In genomic region chr7:51471199-51472016, GRCh38 we compare ENCODE assay signal across 12 cellular contexts.
DNase-seq lines count a peak whose midpoint lies in the region; TF ChIP-seq lines count a peak whose summit lies in the region.
"Had no signal": no experiment of that assay in that cellular context is flagged by ENCODE, and none has a peak within 500 bp of the region (broad histone marks: within the 10 kb centered on the region; RNA-seq: fewer than 3 reads in every experiment).

No MANE protein-coding gene starts in this region.

- no peaks in the 10 kb centered on the region for H3K9me3 Mint-ChIP-seq in MCF 10A (ENCODE audit: unreplicated experiment)
- no peaks in the 10 kb centered on the region for H3K9me3 Mint-ChIP-seq in activated naive CD8-positive, alpha-beta T cell treated with anti-CD3 and anti-CD28 coated beads for 36 hours
- H3K9me3 Mint-ChIP-seq: activated naive CD4-positive, alpha-beta T cell treated with anti-CD3 and anti-CD28 coated beads, Interleukin-2, amount 50 U/mL, for 72 hours had no signal

- peaks cover 44% of the 10 kb centered on the region for H3K27me3 Mint-ChIP-seq in MCF 10A (ENCODE audit: insufficient read depth, unreplicated experiment)
- H3K27me3 Mint-ChIP-seq in activated naive CD8-positive, alpha-beta T cell treated with anti-CD3 and anti-CD28 coated beads for 36 hours = peaks cover 21% of the 10 kb centered on the region

- 44% methylated on average over 24 of the region's 35 CpGs for WGBS in mammary epithelial cell (ENCODE audit: low coverage, missing lambda C conversion rate)
- 15 to 36% methylated on average over 34 to 35 of the region's 35 CpGs for WGBS in thyroid gland, 2 donors

- no peak overlapping the region for H2AFZ ChIP-seq in mammary epithelial cell (ENCODE audit: low read depth, low read length)

- intact Hi-C loops in MCF 10A (cut with micrococcal nuclease) = no loop called here
- intact Hi-C loops in mammary epithelial cell (cut with micrococcal nuclease) = no loop called here
- intact Hi-C loops in thyroid gland (cut with DNase I) = no loop called here

- H3K9me3 ChIP-seq in mammary epithelial cell (replicated peaks; ENCODE audit: insufficient read depth, low read length) (peaks cover 28% of the 10 kb centered on the region), thyroid gland (no peaks in the 10 kb centered on the region)

- H3K4me1 Mint-ChIP-seq in MCF 10A (ENCODE audit: insufficient read depth, unreplicated experiment) = no peaks in the 10 kb centered on the region
- H3K4me1 Mint-ChIP-seq in activated naive CD8-positive, alpha-beta T cell treated with anti-CD3 and anti-CD28 coated beads for 36 hours = peaks cover 23% of the 10 kb centered on the region

- no peak for TF ChIP-seq CTCF in MCF 10A (IDR thresholded peaks at IDR 0.05; ENCODE audit: unreplicated experiment)
- TF ChIP-seq CTCF in mammary epithelial cell (conservative IDR thresholded peaks at IDR 0.05 in 1 of 2, IDR thresholded peaks at IDR 0.05 in 1 of 2; ENCODE audit: extremely low read depth in 1 of 2, insufficient read depth in 1 of 2, low read depth in 1 of 2, low read length in 2 of 2) = no peak
- no peak for TF ChIP-seq CTCF in thyroid gland (IDR thresholded peaks at IDR 0.05)

- no peak overlapping the region for H3K4me3 Mint-ChIP-seq in MCF 10A (ENCODE audit: unreplicated experiment)
- H3K4me3 Mint-ChIP-seq in activated naive CD8-positive, alpha-beta T cell treated with anti-CD3 and anti-CD28 coated beads for 36 hours = peak overlapping the region; percentile 18

- no peak overlapping the region for H3K4me2 ChIP-seq in mammary epithelial cell (ENCODE audit: insufficient read depth, low read depth, low read length)

- H3K9ac ChIP-seq in mammary epithelial cell (ENCODE audit: insufficient read depth, low read length) = no peak overlapping the region

- TF ChIP-seq POLR2A in thyroid gland (IDR thresholded peaks at IDR 0.05) = no peak

- H3K27ac ChIP-seq in mammary epithelial cell (ENCODE audit: insufficient read depth, low read depth, low read length) = no peak overlapping the region
- H3K27ac ChIP-seq in thyroid gland = no peak overlapping the region
- H3K27ac ChIP-seq: VCaP had no signal

- H3K27me3 ChIP-seq in mammary epithelial cell (ENCODE audit: insufficient read depth, low read length) (no peaks in the 10 kb centered on the region), thyroid gland (no peaks in the 10 kb centered on the region)

- H3K4me1 ChIP-seq in mammary epithelial cell (ENCODE audit: insufficient read depth, low read length) (no peaks in the 10 kb centered on the region), thyroid gland (no peaks in the 10 kb centered on the region)

- no peaks in the 10 kb centered on the region for H3K36me3 ChIP-seq in mammary epithelial cell (ENCODE audit: insufficient read depth, low read length)
- H3K36me3 ChIP-seq in thyroid gland = no peaks in the 10 kb centered on the region

- in situ Hi-C loops in mammary epithelial cell (cut with MboI; ENCODE audit: low sequenced_read_pairs in 2 of 2) (no loop called here), KBM-7 (cut with MboI; ENCODE audit: low pct_unique_long_range_greater_than_20kb, low sequenced_read_pairs) (no loop called here)

- no peaks in the 10 kb centered on the region for H3K79me2 ChIP-seq in mammary epithelial cell (ENCODE audit: insufficient read depth, low read length)

- dilution Hi-C loops in mammary epithelial cell (cut with HindIII; ENCODE audit: low sequenced_read_pairs) = no loop called here

- H3K27ac Mint-ChIP-seq in MCF 10A (ENCODE audit: low read depth, unreplicated experiment) = peak overlapping the region; percentile 44
- H3K27ac Mint-ChIP-seq in activated naive CD8-positive, alpha-beta T cell treated with anti-CD3 and anti-CD28 coated beads for 36 hours = no peak overlapping the region

- H4K20me1 ChIP-seq in mammary epithelial cell (ENCODE audit: insufficient read depth, low read length) = no peaks in the 10 kb centered on the region

- POLR2A ChIA-PET in MCF 10A (lab: Yijun Ruan, JAX) = no interaction called here

- DNase-seq in MCF 10A (ENCODE audit: unreplicated experiment) (no peak), mammary epithelial cell (no peak), inferior parietal cortex (ENCODE audit: extremely low spot score) (peak; percentile 34), thyroid gland (peak; percentile 2 to 5), NCI-H82 treated with DMSO at 0.1 percent for 48 hours (lab: John Stamatoyannopoulos, UW; ENCODE audit: unreplicated experiment) (no peak), activated gamma-delta T cell (lab: John Stamatoyannopoulos, UW) (no peak), KBM-7 (no peak)
- no peak for DNase-seq in activated naive CD8-positive, alpha-beta T cell treated with anti-CD3 and anti-CD28 coated beads for 36 hours
- DNase-seq: NCI-H187, RPMI8226 had no signal

- no peaks in the 10 kb centered on the region for H3K36me3 Mint-ChIP-seq in MCF 10A (ENCODE audit: insufficient read depth, unreplicated experiment)
- H3K36me3 Mint-ChIP-seq in activated naive CD8-positive, alpha-beta T cell treated with anti-CD3 and anti-CD28 coated beads for 36 hours = no peaks in the 10 kb centered on the region
- H3K36me3 Mint-ChIP-seq: activated naive CD4-positive, alpha-beta T cell treated with anti-CD3 and anti-CD28 coated beads, Interleukin-2, amount 50 U/mL, for 72 hours had no signal

- CTCF ChIA-PET in MCF 10A (lab: Yijun Ruan, JAX) = interaction anchor here (0.5 to 0.9 kb wide), 3 partner anchors 40 to 1047 kb away, joined by 3 to 4 read pairs (median 3); no protein-coding TSS in a partner anchor
- CTCF ChIA-PET in mammary epithelial cell (lab: Charles Lee; ENCODE audit: low non-redundant PET) = no interaction called here

- no TSS peak for BruUV-seq in MCF 10A (replicated peaks; lab: Mats Ljungman, UMichigan)
- no TSS peak for BruUV-seq in mammary epithelial cell (replicated peaks; lab: Mats Ljungman, UMichigan)

- no peak overlapping the region for H3K4me3 ChIP-seq in mammary epithelial cell (replicated peaks in 1 of 3; ENCODE audit: insufficient read depth in 1 of 3, low read depth in 2 of 3, low read length in 3 of 3)
- no peak overlapping the region for H3K4me3 ChIP-seq in thyroid gland (replicated peaks in 1 of 3)

Comparison
In these comparisons a context has a peak if more than half of its experiments do, and no peak if none do; other contexts are left out.
1. DNase-seq: peak in inferior parietal cortex (single experiment) and thyroid gland (2 of 2); none in MCF 10A (single experiment), mammary epithelial cell (single experiment), activated naive CD8-positive, alpha-beta T cell treated with anti-CD3 and anti-CD28 coated beads for 36 hours (single experiment), NCI-H82 treated with DMSO at 0.1 percent for 48 hours (single experiment), activated gamma-delta T cell (single experiment) and KBM-7 (single experiment).